Comparison of ENCODE assay signal across 8 cellular contexts in the genomic region with DNA sequence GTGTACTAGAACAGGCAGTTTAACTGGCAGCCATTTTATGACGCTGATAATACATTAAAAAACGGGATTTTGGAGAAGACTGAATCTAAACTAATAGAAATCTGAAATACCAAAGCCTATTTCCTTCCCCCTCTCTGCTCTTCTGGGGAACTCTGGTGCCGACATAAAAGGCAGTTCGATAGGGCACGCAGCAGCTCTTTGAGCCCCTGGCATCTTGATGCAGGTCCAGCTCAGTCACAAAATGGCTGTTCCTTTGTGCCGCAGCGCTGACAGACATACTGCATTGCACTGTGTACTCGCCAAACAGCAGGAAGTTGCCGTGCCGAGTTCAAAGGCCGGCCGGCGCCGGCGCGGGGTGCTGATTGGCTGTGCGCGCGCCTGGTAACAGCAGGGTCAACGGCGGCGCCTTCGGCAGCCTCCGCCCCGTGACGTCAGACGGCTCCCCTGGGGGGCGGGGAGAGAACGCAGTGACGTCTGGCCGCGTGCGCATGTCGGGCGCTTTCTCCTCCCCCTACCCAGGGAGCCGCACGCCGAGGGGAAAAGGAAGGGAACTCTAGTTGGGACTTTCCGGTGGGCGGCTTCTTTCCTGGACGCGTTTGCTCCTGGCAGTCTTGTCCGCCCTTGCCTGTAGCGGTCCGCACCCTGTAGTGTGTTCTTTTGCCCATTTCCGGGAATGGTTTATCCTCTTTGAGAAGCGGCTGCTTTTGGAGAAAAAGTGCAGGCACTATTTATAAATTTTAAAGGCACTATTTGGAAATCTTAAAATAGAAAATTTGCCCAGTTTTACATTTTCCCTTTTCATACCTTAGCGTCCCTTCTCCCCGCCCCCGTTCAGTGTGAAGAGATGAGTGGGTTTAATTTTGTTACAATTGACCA. TPM values are rescaled to one million over a fixed set of nuclear protein-coding genes. Genes with fewer than 3 reads are reported as not detected.
A peak's percentile ranks its signal among the peaks of the same experiment; 100 is the strongest.
DNase-seq lines count a peak whose midpoint lies in the region; ATAC-seq and TF ChIP-seq lines count a peak whose summit lies in the region.

No MANE protein-coding gene starts in this region.

- peaks cover 62% of the 10 kb centered on the region for H3K4me1 Mint-ChIP-seq in activated naive CD8-positive, alpha-beta T cell treated with anti-CD3 and anti-CD28 coated beads for 36 hours

- TF ChIP-seq POLR2A in GM10847 (IDR thresholded peaks at IDR 0.05; ENCODE audit: extremely low read depth, insufficient read length): peak; percentile 86

- intact Hi-C loops in head of caudate nucleus (cut with DNase I): loop anchor here (5.0 kb wide), 1 partner anchor 97 kb away; no protein-coding TSS in a partner anchor

- H3K36me3 Mint-ChIP-seq in activated naive CD8-positive, alpha-beta T cell treated with anti-CD3 and anti-CD28 coated beads for 36 hours: peaks cover 63% of the 10 kb centered on the region

- peak; percentile 90 for DNase-seq in NCI-H1105 (lab: John Stamatoyannopoulos, UW)
- DNase-seq in SKM-1 (lab: John Stamatoyannopoulos, UW; ENCODE audit: unreplicated experiment): peak; percentile 98
- peak; percentile 99 for DNase-seq in activated naive CD8-positive, alpha-beta T cell treated with anti-CD3 and anti-CD28 coated beads for 36 hours
- DNase-seq in head of caudate nucleus: peak; percentile 97 to 100 (median 99)
- peak; percentile 94 for DNase-seq in osteoblast (ENCODE audit: insufficient read length, low spot score, missing footprints)
- peak; percentile 97 for DNase-seq in thoracic aorta (ENCODE audit: low spot score)

- peak overlapping the region; percentile 30 for H2AFZ ChIP-seq in osteoblast (ENCODE audit: low read length)

- H3K27ac Mint-ChIP-seq in activated naive CD8-positive, alpha-beta T cell treated with anti-CD3 and anti-CD28 coated beads for 36 hours: peak overlapping the region; percentile 100

- H3K36me3 ChIP-seq in osteoblast (ENCODE audit: insufficient read depth, low read length): peaks cover 12% of the 10 kb centered on the region
- no peaks in the 10 kb centered on the region for H3K36me3 ChIP-seq in thoracic aorta

- H3K4me3 ChIP-seq in osteoblast (ENCODE audit: insufficient read depth, low read length) (peak overlapping the region; percentile 83), thoracic aorta (peak overlapping the region; percentile 81)

- TF ChIP-seq CTCF in osteoblast (IDR thresholded peaks at IDR 0.05; ENCODE audit: extremely low read depth, low read depth, low read length): no peak
- TF ChIP-seq CTCF in thoracic aorta (IDR thresholded peaks at IDR 0.05): no peak

- peaks cover 58% of the 10 kb centered on the region for H3K4me1 ChIP-seq in osteoblast (ENCODE audit: insufficient read depth, low read length)
- H3K4me1 ChIP-seq in thoracic aorta (ENCODE audit: control insufficient read depth in 1 of 2, low read depth in 2 of 2): peaks cover 38 to 65% of the 10 kb centered on the region in 2 donors

- H3K9me3 ChIP-seq in osteoblast (ENCODE audit: low read depth, low read length) (no peaks in the 10 kb centered on the region), thoracic aorta (no peaks in the 10 kb centered on the region)

- peak overlapping the region; percentile 96 for H3K4me3 Mint-ChIP-seq in activated naive CD8-positive, alpha-beta T cell treated with anti-CD3 and anti-CD28 coated beads for 36 hours

- peak overlapping the region; percentile 94 for H3K4me2 ChIP-seq in osteoblast (ENCODE audit: insufficient read depth, low read length)

- H3K27ac ChIP-seq in osteoblast (ENCODE audit: low read depth, low read length) (peak overlapping the region; percentile 100), thoracic aorta (peak overlapping the region; percentile 91 to 98)

- peaks cover 4% of the 10 kb centered on the region for H3K9me3 Mint-ChIP-seq in activated naive CD8-positive, alpha-beta T cell treated with anti-CD3 and anti-CD28 coated beads for 36 hours

- H3K27me3 Mint-ChIP-seq in activated naive CD8-positive, alpha-beta T cell treated with anti-CD3 and anti-CD28 coated beads for 36 hours: peaks cover 7% of the 10 kb centered on the region

- peaks cover 3% of the 10 kb centered on the region for H4K20me1 ChIP-seq in osteoblast (ENCODE audit: insufficient read depth, low read length)

- no peaks in the 10 kb centered on the region for H3K27me3 ChIP-seq in osteoblast (ENCODE audit: insufficient read depth, low read length)
- no peaks in the 10 kb centered on the region for H3K27me3 ChIP-seq in thoracic aorta (replicated peaks; ENCODE audit: insufficient read depth)

- H3K79me2 ChIP-seq in osteoblast (ENCODE audit: insufficient read depth, low read length): peaks cover 95% of the 10 kb centered on the region

- peak; percentile 87 for ATAC-seq in HG02642 (IDR thresholded peaks at IDR 0.05; ENCODE audit: poor library complexity, unreplicated experiment)
- ATAC-seq in thoracic aorta (ENCODE audit: insufficient number of reproducible peaks, low FRiP score, low read depth): peak; percentile 92

RNA-seq across cellular contexts. Expression of a gene that starts 4.1 kb away (rescaled TPM):
- 10 to 100 TPM; 92.8 to 95.7 TPM for total RNA-seq in activated naive CD8-positive, alpha-beta T cell treated with anti-CD3 and anti-CD28 coated beads for 36 hours
- total RNA-seq in osteoblast (94.0 and 98.8 TPM in 2 replicates), thoracic aorta (100 to 1,000 TPM; 143 to 148 TPM)

Comparison
In these comparisons a context has a peak if more than half of its experiments do, and no peak if none do; other contexts are left out.
1. Peak in every context shown above with its lines: DNase-seq, ATAC-seq, H3K4me3 ChIP-seq and H3K27ac ChIP-seq.